ENCODE assay signal across 1 cellular context in the genomic region with DNA sequence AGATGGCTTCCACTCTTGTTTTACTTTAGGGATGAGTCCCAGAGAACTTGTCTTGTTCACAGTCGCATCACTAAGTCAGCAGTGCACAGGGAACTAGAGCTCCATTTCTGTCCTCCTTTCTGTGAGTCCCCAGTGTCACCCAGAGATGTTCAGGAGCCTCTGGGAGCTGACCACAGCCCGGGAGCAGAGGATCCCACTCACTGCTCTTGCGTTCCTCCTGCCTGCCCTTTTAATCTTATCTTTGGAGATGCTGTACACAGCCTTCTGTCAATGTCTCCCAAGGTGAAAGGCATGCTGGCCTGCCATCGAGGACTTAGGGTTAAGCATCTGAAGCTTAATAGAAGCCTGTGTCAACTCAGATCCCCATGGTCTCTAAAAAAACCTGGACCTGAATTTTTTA.
TF ChIP-seq lines count a peak whose summit lies in the region.

No MANE protein-coding gene starts in this region.

TF ChIP-seq in HepG2, 621 proteins besides CTCF, POLR2A, EP300 and RAD21:
- TF ChIP-seq, protein P1, sequence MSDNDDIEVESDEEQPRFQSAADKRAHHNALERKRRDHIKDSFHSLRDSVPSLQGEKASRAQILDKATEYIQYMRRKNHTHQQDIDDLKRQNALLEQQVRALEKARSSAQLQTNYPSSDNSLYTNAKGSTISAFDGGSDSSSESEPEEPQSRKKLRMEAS (IDR thresholded peaks at IDR 0.05): no peak
- TF ChIP-seq, protein P2, sequence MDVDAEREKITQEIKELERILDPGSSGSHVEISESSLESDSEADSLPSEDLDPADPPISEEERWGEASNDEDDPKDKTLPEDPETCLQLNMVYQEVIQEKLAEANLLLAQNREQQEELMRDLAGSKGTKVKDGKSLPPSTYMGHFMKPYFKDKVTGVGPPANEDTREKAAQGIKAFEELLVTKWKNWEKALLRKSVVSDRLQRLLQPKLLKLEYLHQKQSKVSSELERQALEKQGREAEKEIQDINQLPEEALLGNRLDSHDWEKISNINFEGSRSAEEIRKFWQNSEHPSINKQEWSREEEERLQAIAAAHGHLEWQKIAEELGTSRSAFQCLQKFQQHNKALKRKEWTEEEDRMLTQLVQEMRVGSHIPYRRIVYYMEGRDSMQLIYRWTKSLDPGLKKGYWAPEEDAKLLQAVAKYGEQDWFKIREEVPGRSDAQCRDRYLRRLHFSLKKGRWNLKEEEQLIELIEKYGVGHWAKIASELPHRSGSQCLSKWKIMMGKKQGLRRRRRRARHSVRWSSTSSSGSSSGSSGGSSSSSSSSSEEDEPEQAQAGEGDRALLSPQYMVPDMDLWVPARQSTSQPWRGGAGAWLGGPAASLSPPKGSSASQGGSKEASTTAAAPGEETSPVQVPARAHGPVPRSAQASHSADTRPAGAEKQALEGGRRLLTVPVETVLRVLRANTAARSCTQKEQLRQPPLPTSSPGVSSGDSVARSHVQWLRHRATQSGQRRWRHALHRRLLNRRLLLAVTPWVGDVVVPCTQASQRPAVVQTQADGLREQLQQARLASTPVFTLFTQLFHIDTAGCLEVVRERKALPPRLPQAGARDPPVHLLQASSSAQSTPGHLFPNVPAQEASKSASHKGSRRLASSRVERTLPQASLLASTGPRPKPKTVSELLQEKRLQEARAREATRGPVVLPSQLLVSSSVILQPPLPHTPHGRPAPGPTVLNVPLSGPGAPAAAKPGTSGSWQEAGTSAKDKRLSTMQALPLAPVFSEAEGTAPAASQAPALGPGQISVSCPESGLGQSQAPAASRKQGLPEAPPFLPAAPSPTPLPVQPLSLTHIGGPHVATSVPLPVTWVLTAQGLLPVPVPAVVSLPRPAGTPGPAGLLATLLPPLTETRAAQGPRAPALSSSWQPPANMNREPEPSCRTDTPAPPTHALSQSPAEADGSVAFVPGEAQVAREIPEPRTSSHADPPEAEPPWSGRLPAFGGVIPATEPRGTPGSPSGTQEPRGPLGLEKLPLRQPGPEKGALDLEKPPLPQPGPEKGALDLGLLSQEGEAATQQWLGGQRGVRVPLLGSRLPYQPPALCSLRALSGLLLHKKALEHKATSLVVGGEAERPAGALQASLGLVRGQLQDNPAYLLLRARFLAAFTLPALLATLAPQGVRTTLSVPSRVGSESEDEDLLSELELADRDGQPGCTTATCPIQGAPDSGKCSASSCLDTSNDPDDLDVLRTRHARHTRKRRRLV (CRISPR knock-in tag; IDR thresholded peaks at IDR 0.05): no peak
- no peak for TF ChIP-seq SALL1 (CRISPR knock-in tag; IDR thresholded peaks at IDR 0.05)
- no peak for TF ChIP-seq POLR2AphosphoS2 (IDR thresholded peaks at IDR 0.05; ENCODE audit: low read depth, low read length)
- TF ChIP-seq RBM22 (optimal IDR thresholded peaks at IDR 0.05; ENCODE audit: low read length): peak; percentile 5
- TF ChIP-seq RNF2 (conservative IDR thresholded peaks at IDR 0.05; ENCODE audit: low read depth): no peak
